In the genomic region with DNA sequence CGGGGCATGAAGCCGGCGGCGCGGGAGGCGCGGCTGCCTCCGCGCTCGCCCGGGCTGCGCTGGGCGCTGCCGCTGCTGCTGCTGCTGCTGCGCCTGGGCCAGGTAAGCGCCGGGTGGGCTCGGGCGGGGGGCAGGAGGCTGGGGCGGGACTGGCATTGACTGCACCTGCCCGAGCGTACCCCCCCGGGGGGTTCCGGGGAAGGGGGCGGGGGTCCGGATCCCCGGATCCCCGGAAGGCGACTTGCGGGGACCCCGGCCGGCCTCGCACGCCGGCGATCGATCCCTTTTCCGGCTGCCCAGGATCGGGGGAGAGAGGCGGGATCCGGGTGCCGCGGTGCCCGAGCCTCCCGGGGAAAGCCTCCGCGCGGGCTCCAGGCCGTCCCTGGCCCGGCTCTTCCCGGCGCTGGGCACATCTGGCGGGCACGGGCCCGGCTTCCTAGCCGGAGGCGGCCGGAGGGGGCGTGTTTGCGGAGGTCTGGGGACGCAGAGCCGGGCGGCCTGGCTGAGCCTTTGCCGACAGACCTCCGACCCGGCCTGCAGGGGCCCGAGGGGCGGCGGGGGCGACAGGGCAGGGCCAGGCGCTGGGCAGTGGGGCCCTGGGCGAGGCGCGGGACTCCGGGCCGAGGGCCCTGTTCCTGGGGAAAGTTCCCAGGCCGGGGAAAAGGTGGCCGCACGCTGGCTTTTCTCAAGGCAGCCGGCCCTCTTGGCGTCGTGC, we compare ENCODE assay signal across 8 cellular contexts. TPM values are rescaled to one million over a fixed set of nuclear protein-coding genes. Genes with fewer than 3 reads are reported as not detected.
A peak's percentile ranks its signal among the peaks of the same experiment; 100 is the strongest.
DNase-seq lines count a peak whose midpoint lies in the region; ATAC-seq and TF ChIP-seq lines count a peak whose summit lies in the region.

No MANE protein-coding gene starts in this region.

- H3K36me3 ChIP-seq in DND-41 (ENCODE audit: insufficient read depth, low read length) (no peaks in the 10 kb centered on the region), muscle layer of duodenum (ENCODE audit: control insufficient read depth in 1 of 2, insufficient read depth in 2 of 2, low read length in 2 of 2) (no peaks in the 10 kb centered on the region), vagina (no peaks in the 10 kb centered on the region)

- H2AFZ ChIP-seq in DND-41 (ENCODE audit: low read depth, low read length) = peak overlapping the region; percentile 68

- no peaks in the 10 kb centered on the region for H3K79me2 ChIP-seq in DND-41 (ENCODE audit: insufficient read depth, low read length)

- H4K20me1 ChIP-seq in DND-41 (ENCODE audit: insufficient read depth, low read length) = peaks cover 2% of the 10 kb centered on the region; the same call in 1 of the 2 replicates

- peak overlapping the region; percentile 84 for H3K4me2 ChIP-seq in DND-41 (ENCODE audit: insufficient read depth, low read length)

- intact Hi-C loops in vagina (cut with DNase I) = no loop called here

- H3K4me1 ChIP-seq in DND-41 (ENCODE audit: insufficient read depth, low read length) (peaks cover 9% of the 10 kb centered on the region), muscle layer of duodenum (ENCODE audit: control insufficient read depth in 1 of 2, insufficient read depth in 2 of 2, low read length in 2 of 2) (peaks cover 10 to 14% of the 10 kb centered on the region in 2 donors), vagina (peaks cover 14% of the 10 kb centered on the region)

- H3K4me3 ChIP-seq in DND-41 (ENCODE audit: low read depth in 1 of 2, low read length in 2 of 2) (peak overlapping the region; percentile 22 to 60; a peak in 3 of 4 replicates), WI38 (ENCODE audit: low read depth, low read length) (peak overlapping the region; percentile 78), epithelial cell of proximal tubule (ENCODE audit: low read depth, low read length) (peak overlapping the region; percentile 88), muscle layer of duodenum (ENCODE audit: low read depth in 1 of 2, low read length in 2 of 2) (peak overlapping the region; percentile 71), vagina (peak overlapping the region; percentile 84 to 97)

- peak overlapping the region; percentile 59 for H3K9ac ChIP-seq in DND-41 (ENCODE audit: low read depth, low read length)

- TF ChIP-seq CTCF in DND-41 (IDR thresholded peaks at IDR 0.05; ENCODE audit: borderline replicate concordance, extremely low read depth, low read length, poor library complexity, severe bottlenecking) (no peak), WI38 (IDR thresholded peaks at IDR 0.05; ENCODE audit: low read depth, low read length) (no peak), epithelial cell of proximal tubule (conservative IDR thresholded peaks at IDR 0.05; ENCODE audit: low read depth, low read length) (no peak), vagina (IDR thresholded peaks at IDR 0.05) (no peak)

- DNase-seq in DND-41 = no peak
- DNase-seq in epithelial cell of proximal tubule (ENCODE audit: low read depth) = no peak
- no peak for DNase-seq in vagina (ENCODE audit: extremely low spot score in 2 of 2)

- ATAC-seq in DND-41 (ENCODE audit: insufficient read depth, low read depth) (peak; percentile 46), GM19438 (IDR thresholded peaks at IDR 0.05; ENCODE audit: low read depth, unreplicated experiment) (peak; percentile 65), HG03520 (IDR thresholded peaks at IDR 0.05; ENCODE audit: unreplicated experiment) (peak; percentile 52), GM18873 (IDR thresholded peaks at IDR 0.05; ENCODE audit: low FRiP score, unreplicated experiment) (no peak)

- H3K27ac ChIP-seq in DND-41 (ENCODE audit: low read length) (no peak overlapping the region), muscle layer of duodenum (ENCODE audit: low read length) (no peak overlapping the region), vagina (peak overlapping the region; percentile 84)

- no peak for TF ChIP-seq POLR2A in vagina (IDR thresholded peaks at IDR 0.05)

- H3K9me3 ChIP-seq in DND-41 (ENCODE audit: insufficient read depth, low read length, severe bottlenecking) = no peaks in the 10 kb centered on the region
- H3K9me3 ChIP-seq in muscle layer of duodenum (ENCODE audit: control insufficient read depth in 1 of 2, low read length in 2 of 2) = no peaks in the 10 kb centered on the region
- H3K9me3 ChIP-seq in vagina = no peaks in the 10 kb centered on the region

- H3K27me3 ChIP-seq in DND-41 (ENCODE audit: insufficient read depth, low read length, poor library complexity) (peaks cover 25% of the 10 kb centered on the region), muscle layer of duodenum (ENCODE audit: low read depth, low read length) (no peaks in the 10 kb centered on the region), vagina (no peaks in the 10 kb centered on the region)

RNA-seq across cellular contexts. Expression of gene PTPRJ, which starts 0.7 kb away (rescaled TPM):
- total RNA-seq in epithelial cell of proximal tubule (43.9 and 44.2 TPM in 2 replicates), vagina (4.7 TPM)
